In the genomic region with DNA sequence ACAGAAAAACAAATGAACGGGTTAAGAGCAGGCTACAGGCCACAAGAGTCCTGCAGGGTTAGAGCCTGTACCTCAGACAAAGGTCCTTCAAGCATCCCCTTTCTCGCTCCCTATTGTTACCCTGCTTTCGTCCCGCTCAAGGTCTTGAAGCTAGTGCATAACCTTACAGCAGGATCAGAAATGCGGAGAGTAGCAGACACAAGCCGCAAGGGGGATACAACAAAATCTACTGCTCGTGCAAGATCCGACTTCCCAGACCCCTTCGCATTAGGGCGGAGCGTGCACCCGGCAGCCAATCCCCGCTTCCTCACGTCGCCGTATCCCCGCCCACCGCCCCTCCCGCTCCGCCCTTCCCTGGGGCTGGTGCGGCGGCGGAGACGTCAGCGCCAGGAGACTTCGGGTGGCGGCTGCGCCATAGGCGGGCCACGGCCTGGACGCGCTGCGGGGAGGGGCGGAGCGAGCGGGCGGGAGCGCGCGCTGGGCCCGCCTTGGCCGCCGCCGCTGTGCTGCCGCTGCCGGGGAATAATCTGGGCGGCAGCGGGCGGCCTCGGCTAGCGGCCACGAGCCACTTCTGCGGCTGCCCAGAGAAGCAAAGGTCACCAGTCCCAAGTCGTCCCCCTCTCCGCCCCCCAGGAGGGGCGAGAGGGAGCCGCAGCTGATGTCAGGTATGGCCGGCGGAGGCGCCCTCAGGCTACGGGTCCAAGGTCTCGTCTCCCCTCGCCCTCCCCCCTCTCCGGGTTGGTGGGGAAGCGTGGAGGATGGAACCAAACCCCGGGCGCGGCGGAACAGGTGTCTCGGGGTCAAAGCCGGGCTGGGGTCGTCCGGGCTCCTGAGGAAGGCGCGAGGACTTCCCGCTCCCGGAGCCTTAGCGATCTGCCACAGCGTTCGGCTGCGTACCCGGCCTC, we compare ENCODE assay signal across 1 cellular context.
TF ChIP-seq lines count a peak whose summit lies in the region.

A gene (plus strand): TSS at position 389 of the 905 bp plus-strand sequence. CDS start 51,776 bp downstream, outside the sequence.

TF ChIP-seq in GM12878, 131 proteins besides CTCF, POLR2A, EP300 and RAD21 (continued from another document and continues in another):
- TF ChIP-seq MYB (IDR thresholded peaks at IDR 0.05; ENCODE audit: borderline replicate concordance, low read depth, low read length) (no peak), POLR2AphosphoS2 (IDR thresholded peaks at IDR 0.05; ENCODE audit: low read depth, low read length) (0 out of 2 replicates have a peak, but pooled peaks have one; percentile 30), SRF (IDR thresholded peaks at IDR 0.05; ENCODE audit: low read depth in 2 of 2, low read length in 2 of 2) (no peak), TAF1 (IDR thresholded peaks at IDR 0.05; ENCODE audit: borderline replicate concordance, low read depth, low read length) (peak; percentile 79), SP1 (IDR thresholded peaks at IDR 0.05; ENCODE audit: low read depth, low read length) (peak; percentile 59), RBBP5 (conservative IDR thresholded peaks at IDR 0.05) (no peak), ZNF24 (IDR thresholded peaks at IDR 0.05) (0 out of 2 replicates have a peak, but pooled peaks have one; percentile 11), MEF2A (IDR thresholded peaks at IDR 0.05; ENCODE audit: insufficient read depth, low read depth, low read length) (no peak), KDM1A (IDR thresholded peaks at IDR 0.05; ENCODE audit: borderline replicate concordance) (no peak), NFIC (IDR thresholded peaks at IDR 0.05; ENCODE audit: low read depth, low read length) (no peak), YBX1 (IDR thresholded peaks at IDR 0.05) (no peak), SPI1 (IDR thresholded peaks at IDR 0.05; ENCODE audit: borderline replicate concordance, insufficient read depth, low read depth, low read length) (no peak), SMAD5 (IDR thresholded peaks at IDR 0.05; ENCODE audit: low read depth) (no peak), KAT2A (conservative IDR thresholded peaks at IDR 0.05; ENCODE audit: control insufficient read depth, low read depth, low read length) (no peak), ZNF384 (IDR thresholded peaks at IDR 0.05; ENCODE audit: borderline replicate concordance, low read depth, low read length) (no peak), ZSCAN29 (IDR thresholded peaks at IDR 0.05) (no peak), TCF7 (IDR thresholded peaks at IDR 0.05; ENCODE audit: borderline replicate concordance) (no peak; the same call in 1 of the 2 replicates), NFYA (IDR thresholded peaks at IDR 0.05; ENCODE audit: borderline replicate concordance, low read depth, low read length) (no peak), JUND (IDR thresholded peaks at IDR 0.05; ENCODE audit: low read depth, low read length) (no peak), BACH1 (IDR thresholded peaks at IDR 0.05; ENCODE audit: borderline replicate concordance) (peak; percentile 77), RCOR1 (conservative IDR thresholded peaks at IDR 0.05; ENCODE audit: low read depth, low read length) (no peak)
- TF ChIP-seq, protein P1, sequence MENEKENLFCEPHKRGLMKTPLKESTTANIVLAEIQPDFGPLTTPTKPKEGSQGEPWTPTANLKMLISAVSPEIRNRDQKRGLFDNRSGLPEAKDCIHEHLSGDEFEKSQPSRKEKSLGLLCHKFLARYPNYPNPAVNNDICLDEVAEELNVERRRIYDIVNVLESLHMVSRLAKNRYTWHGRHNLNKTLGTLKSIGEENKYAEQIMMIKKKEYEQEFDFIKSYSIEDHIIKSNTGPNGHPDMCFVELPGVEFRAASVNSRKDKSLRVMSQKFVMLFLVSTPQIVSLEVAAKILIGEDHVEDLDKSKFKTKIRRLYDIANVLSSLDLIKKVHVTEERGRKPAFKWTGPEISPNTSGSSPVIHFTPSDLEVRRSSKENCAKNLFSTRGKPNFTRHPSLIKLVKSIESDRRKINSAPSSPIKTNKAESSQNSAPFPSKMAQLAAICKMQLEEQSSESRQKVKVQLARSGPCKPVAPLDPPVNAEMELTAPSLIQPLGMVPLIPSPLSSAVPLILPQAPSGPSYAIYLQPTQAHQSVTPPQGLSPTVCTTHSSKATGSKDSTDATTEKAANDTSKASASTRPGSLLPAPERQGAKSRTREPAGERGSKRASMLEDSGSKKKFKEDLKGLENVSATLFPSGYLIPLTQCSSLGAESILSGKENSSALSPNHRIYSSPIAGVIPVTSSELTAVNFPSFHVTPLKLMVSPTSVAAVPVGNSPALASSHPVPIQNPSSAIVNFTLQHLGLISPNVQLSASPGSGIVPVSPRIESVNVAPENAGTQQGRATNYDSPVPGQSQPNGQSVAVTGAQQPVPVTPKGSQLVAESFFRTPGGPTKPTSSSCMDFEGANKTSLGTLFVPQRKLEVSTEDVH (IDR thresholded peaks at IDR 0.05; ENCODE audit: low read depth, partially characterized antibody): no peak
- TF ChIP-seq, protein P2, sequence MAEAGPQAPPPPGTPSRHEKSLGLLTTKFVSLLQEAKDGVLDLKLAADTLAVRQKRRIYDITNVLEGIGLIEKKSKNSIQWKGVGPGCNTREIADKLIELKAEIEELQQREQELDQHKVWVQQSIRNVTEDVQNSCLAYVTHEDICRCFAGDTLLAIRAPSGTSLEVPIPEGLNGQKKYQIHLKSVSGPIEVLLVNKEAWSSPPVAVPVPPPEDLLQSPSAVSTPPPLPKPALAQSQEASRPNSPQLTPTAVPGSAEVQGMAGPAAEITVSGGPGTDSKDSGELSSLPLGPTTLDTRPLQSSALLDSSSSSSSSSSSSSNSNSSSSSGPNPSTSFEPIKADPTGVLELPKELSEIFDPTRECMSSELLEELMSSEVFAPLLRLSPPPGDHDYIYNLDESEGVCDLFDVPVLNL (IDR thresholded peaks at IDR 0.05; ENCODE audit: low read depth, low read length): peak; percentile 40; the same call in 1 of the 2 replicates
- TF ChIP-seq, protein P3, sequence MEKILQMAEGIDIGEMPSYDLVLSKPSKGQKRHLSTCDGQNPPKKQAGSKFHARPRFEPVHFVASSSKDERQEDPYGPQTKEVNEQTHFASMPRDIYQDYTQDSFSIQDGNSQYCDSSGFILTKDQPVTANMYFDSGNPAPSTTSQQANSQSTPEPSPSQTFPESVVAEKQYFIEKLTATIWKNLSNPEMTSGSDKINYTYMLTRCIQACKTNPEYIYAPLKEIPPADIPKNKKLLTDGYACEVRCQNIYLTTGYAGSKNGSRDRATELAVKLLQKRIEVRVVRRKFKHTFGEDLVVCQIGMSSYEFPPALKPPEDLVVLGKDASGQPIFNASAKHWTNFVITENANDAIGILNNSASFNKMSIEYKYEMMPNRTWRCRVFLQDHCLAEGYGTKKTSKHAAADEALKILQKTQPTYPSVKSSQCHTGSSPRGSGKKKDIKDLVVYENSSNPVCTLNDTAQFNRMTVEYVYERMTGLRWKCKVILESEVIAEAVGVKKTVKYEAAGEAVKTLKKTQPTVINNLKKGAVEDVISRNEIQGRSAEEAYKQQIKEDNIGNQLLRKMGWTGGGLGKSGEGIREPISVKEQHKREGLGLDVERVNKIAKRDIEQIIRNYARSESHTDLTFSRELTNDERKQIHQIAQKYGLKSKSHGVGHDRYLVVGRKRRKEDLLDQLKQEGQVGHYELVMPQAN (conservative IDR thresholded peaks at IDR 0.05): peak; percentile 46
- TF ChIP-seq, protein P4, sequence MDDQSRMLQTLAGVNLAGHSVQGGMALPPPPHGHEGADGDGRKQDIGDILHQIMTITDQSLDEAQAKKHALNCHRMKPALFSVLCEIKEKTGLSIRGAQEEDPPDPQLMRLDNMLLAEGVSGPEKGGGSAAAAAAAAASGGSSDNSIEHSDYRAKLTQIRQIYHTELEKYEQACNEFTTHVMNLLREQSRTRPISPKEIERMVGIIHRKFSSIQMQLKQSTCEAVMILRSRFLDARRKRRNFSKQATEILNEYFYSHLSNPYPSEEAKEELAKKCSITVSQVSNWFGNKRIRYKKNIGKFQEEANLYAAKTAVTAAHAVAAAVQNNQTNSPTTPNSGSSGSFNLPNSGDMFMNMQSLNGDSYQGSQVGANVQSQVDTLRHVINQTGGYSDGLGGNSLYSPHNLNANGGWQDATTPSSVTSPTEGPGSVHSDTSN (IDR thresholded peaks at IDR 0.05; ENCODE audit: insufficient replicate concordance, low read depth, low read length): no peak
- TF ChIP-seq, protein P5, sequence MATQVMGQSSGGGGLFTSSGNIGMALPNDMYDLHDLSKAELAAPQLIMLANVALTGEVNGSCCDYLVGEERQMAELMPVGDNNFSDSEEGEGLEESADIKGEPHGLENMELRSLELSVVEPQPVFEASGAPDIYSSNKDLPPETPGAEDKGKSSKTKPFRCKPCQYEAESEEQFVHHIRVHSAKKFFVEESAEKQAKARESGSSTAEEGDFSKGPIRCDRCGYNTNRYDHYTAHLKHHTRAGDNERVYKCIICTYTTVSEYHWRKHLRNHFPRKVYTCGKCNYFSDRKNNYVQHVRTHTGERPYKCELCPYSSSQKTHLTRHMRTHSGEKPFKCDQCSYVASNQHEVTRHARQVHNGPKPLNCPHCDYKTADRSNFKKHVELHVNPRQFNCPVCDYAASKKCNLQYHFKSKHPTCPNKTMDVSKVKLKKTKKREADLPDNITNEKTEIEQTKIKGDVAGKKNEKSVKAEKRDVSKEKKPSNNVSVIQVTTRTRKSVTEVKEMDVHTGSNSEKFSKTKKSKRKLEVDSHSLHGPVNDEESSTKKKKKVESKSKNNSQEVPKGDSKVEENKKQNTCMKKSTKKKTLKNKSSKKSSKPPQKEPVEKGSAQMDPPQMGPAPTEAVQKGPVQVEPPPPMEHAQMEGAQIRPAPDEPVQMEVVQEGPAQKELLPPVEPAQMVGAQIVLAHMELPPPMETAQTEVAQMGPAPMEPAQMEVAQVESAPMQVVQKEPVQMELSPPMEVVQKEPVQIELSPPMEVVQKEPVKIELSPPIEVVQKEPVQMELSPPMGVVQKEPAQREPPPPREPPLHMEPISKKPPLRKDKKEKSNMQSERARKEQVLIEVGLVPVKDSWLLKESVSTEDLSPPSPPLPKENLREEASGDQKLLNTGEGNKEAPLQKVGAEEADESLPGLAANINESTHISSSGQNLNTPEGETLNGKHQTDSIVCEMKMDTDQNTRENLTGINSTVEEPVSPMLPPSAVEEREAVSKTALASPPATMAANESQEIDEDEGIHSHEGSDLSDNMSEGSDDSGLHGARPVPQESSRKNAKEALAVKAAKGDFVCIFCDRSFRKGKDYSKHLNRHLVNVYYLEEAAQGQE (IDR thresholded peaks at IDR 0.05; ENCODE audit: low read depth, low read length): no peak
- TF ChIP-seq, protein P6, sequence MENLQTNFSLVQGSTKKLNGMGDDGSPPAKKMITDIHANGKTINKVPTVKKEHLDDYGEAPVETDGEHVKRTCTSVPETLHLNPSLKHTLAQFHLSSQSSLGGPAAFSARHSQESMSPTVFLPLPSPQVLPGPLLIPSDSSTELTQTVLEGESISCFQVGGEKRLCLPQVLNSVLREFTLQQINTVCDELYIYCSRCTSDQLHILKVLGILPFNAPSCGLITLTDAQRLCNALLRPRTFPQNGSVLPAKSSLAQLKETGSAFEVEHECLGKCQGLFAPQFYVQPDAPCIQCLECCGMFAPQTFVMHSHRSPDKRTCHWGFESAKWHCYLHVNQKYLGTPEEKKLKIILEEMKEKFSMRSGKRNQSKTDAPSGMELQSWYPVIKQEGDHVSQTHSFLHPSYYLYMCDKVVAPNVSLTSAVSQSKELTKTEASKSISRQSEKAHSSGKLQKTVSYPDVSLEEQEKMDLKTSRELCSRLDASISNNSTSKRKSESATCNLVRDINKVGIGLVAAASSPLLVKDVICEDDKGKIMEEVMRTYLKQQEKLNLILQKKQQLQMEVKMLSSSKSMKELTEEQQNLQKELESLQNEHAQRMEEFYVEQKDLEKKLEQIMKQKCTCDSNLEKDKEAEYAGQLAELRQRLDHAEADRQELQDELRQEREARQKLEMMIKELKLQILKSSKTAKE (IDR thresholded peaks at IDR 0.05; ENCODE audit: low read depth, poor library complexity, severe bottlenecking): no peak
- TF ChIP-seq, protein P7, sequence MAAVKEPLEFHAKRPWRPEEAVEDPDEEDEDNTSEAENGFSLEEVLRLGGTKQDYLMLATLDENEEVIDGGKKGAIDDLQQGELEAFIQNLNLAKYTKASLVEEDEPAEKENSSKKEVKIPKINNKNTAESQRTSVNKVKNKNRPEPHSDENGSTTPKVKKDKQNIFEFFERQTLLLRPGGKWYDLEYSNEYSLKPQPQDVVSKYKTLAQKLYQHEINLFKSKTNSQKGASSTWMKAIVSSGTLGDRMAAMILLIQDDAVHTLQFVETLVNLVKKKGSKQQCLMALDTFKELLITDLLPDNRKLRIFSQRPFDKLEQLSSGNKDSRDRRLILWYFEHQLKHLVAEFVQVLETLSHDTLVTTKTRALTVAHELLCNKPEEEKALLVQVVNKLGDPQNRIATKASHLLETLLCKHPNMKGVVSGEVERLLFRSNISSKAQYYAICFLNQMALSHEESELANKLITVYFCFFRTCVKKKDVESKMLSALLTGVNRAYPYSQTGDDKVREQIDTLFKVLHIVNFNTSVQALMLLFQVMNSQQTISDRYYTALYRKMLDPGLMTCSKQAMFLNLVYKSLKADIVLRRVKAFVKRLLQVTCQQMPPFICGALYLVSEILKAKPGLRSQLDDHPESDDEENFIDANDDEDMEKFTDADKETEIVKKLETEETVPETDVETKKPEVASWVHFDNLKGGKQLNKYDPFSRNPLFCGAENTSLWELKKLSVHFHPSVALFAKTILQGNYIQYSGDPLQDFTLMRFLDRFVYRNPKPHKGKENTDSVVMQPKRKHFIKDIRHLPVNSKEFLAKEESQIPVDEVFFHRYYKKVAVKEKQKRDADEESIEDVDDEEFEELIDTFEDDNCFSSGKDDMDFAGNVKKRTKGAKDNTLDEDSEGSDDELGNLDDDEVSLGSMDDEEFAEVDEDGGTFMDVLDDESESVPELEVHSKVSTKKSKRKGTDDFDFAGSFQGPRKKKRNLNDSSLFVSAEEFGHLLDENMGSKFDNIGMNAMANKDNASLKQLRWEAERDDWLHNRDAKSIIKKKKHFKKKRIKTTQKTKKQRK (IDR thresholded peaks at IDR 0.05; ENCODE audit: low read depth, low read length): no peak
- TF ChIP-seq, protein P8, sequence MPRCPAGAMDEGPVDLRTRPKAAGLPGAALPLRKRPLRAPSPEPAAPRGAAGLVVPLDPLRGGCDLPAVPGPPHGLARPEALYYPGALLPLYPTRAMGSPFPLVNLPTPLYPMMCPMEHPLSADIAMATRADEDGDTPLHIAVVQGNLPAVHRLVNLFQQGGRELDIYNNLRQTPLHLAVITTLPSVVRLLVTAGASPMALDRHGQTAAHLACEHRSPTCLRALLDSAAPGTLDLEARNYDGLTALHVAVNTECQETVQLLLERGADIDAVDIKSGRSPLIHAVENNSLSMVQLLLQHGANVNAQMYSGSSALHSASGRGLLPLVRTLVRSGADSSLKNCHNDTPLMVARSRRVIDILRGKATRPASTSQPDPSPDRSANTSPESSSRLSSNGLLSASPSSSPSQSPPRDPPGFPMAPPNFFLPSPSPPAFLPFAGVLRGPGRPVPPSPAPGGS (IDR thresholded peaks at IDR 0.05; ENCODE audit: borderline replicate concordance, insufficient read depth, low read depth, low read length, poor library complexity, severe bottlenecking): no peak
